In genomic region chr22:19853879-19854777, GRCh38 we compare ENCODE assay signal across 8 cellular contexts. TPM values are rescaled to one million over a fixed set of nuclear protein-coding genes. Genes with fewer than 3 reads are reported as not detected.
DNase-seq lines count a peak whose midpoint lies in the region; ATAC-seq and TF ChIP-seq lines count a peak whose summit lies in the region.

No MANE protein-coding gene starts in this region.

- H3K4me3 ChIP-seq in KMS-11 (IDR thresholded peaks at IDR 0.05; ENCODE audit: insufficient read depth, low read depth, low read length) (peak overlapping the region; percentile 50), body of pancreas (peak overlapping the region; percentile 26 to 64), kidney epithelial cell (ENCODE audit: low read depth, low read length) (peak overlapping the region; percentile 83)

- intact Hi-C loops in body of pancreas (cut with DNase I), result no loop called here

- H4K20me1 ChIP-seq in KMS-11 (ENCODE audit: insufficient read depth), result no peaks in the 10 kb centered on the region

- H3K79me2 ChIP-seq in KMS-11 (ENCODE audit: insufficient read depth, low read depth), result peaks cover 50% of the 10 kb centered on the region

- H3K4me2 ChIP-seq in KMS-11, result peak overlapping the region; percentile 99

- TF ChIP-seq CTCF in KMS-11 (conservative IDR thresholded peaks at IDR 0.05; ENCODE audit: low read depth, low read length), result no peak
- no peak for TF ChIP-seq CTCF in body of pancreas (IDR thresholded peaks at IDR 0.05)
- TF ChIP-seq CTCF in kidney epithelial cell (IDR thresholded peaks at IDR 0.05; ENCODE audit: insufficient read depth, low read length, poor library complexity, severe bottlenecking), result no peak

- DNase-seq in stimulated activated CD4-positive, alpha-beta T cell treated with anti-CD3 and anti-CD28 coated beads, Interleukin-4, amount 100 ng/mL, for 1 hour, result peak; percentile 27
- DNase-seq in stimulated activated CD4-positive, alpha-beta T cell treated with anti-CD3 and anti-CD28 coated beads, Interleukin-1b, Interleukin-23, amount 100 ng/mL, for 48 hours, result no peak
- DNase-seq in body of pancreas, result peak in 2 of 4 donors; percentile 13 to 25
- DNase-seq in kidney epithelial cell (ENCODE audit: low read depth), result no peak
- peak; percentile 23 for DNase-seq in stimulated activated naive CD4-positive, alpha-beta T cell treated with Interleukin-2 at 50 U/mL for 16 hours (lab: John Stamatoyannopoulos, UW)
- no peak for DNase-seq in dermis blood vessel endothelial cell
- no peak for DNase-seq in activated CD4-positive, CD25-positive, alpha-beta regulatory T cell (lab: John Stamatoyannopoulos, UW)

- H3K9ac ChIP-seq in KMS-11, result peak overlapping the region; percentile 90

- ATAC-seq in body of pancreas, result peak; percentile 2

- peak overlapping the region; percentile 42; the same call in 1 of the 2 replicates for H2AFZ ChIP-seq in KMS-11 (ENCODE audit: low read depth)

- TF ChIP-seq POLR2A in body of pancreas (IDR thresholded peaks at IDR 0.05), result no peak

- H3K27me3 ChIP-seq in KMS-11 (ENCODE audit: insufficient read depth, low read depth) (no peaks in the 10 kb centered on the region), body of pancreas (no peaks in the 10 kb centered on the region), kidney epithelial cell (ENCODE audit: control insufficient read depth, insufficient read depth, low read length) (no peaks in the 10 kb centered on the region)

- H3K9me3 ChIP-seq in body of pancreas, result no peaks in the 10 kb centered on the region

- 0 to 6% methylated on average over 3 to 43 of the region's 49 CpGs for WGBS in body of pancreas, 2 donors

- peak overlapping the region; percentile 84 for H3K27ac ChIP-seq in KMS-11
- H3K27ac ChIP-seq in body of pancreas, result peak overlapping the region; percentile 86 to 95 (median 92)

- no peaks in the 10 kb centered on the region for H3K36me3 ChIP-seq in KMS-11 (ENCODE audit: insufficient read depth)
- H3K36me3 ChIP-seq in body of pancreas (replicated peaks in 1 of 2; ENCODE audit: insufficient read depth in 1 of 2, low read depth in 2 of 2), result no peaks in the 10 kb centered on the region
- H3K36me3 ChIP-seq in kidney epithelial cell (ENCODE audit: control insufficient read depth, insufficient read depth, low read length), result peaks cover 3% of the 10 kb centered on the region

- H3K4me1 ChIP-seq in KMS-11 (ENCODE audit: low read depth, poor library complexity, severe bottlenecking) (peaks cover 31% of the 10 kb centered on the region), body of pancreas (peaks cover 51% of the 10 kb centered on the region)

RNA-seq across cellular contexts. Expression of gene GNB1L, which starts 0.5 kb away (rescaled TPM):
- total RNA-seq in body of pancreas, result 1 to 10 TPM; 1.3 to 3.3 TPM
- total RNA-seq in kidney epithelial cell, result 7.0 and 9.0 TPM in 2 replicates
- 7.3 and 12.4 TPM in 2 replicates for total RNA-seq in dermis blood vessel endothelial cell

RNA-seq across cellular contexts. Expression of gene RTL10, which starts 0.5 kb away (rescaled TPM):
- total RNA-seq in body of pancreas (10 to 100 TPM; 10.2 to 14.8 TPM), kidney epithelial cell (10.9 and 12.6 TPM in 2 replicates), dermis blood vessel endothelial cell (28.1 and 30.7 TPM in 2 replicates)

Comparison
In these comparisons a context has a peak if more than half of its experiments do, and no peak if none do; other contexts are left out.
1. DNase-seq: peak in stimulated activated CD4-positive, alpha-beta T cell treated with anti-CD3 and anti-CD28 coated beads, Interleukin-4, amount 100 ng/mL, for 1 hour (single experiment) and stimulated activated naive CD4-positive, alpha-beta T cell treated with Interleukin-2 at 50 U/mL for 16 hours (single experiment); none in stimulated activated CD4-positive, alpha-beta T cell treated with anti-CD3 and anti-CD28 coated beads, Interleukin-1b, Interleukin-23, amount 100 ng/mL, for 48 hours (single experiment), kidney epithelial cell (single experiment), dermis blood vessel endothelial cell (single experiment) and activated CD4-positive, CD25-positive, alpha-beta regulatory T cell (0 of 4).
2. Peak in every context shown above with its lines, with median percentiles within 50 percentile points of each other: H3K4me3 ChIP-seq.